ENCODE assay signal across 8 cellular contexts in the genomic region with DNA sequence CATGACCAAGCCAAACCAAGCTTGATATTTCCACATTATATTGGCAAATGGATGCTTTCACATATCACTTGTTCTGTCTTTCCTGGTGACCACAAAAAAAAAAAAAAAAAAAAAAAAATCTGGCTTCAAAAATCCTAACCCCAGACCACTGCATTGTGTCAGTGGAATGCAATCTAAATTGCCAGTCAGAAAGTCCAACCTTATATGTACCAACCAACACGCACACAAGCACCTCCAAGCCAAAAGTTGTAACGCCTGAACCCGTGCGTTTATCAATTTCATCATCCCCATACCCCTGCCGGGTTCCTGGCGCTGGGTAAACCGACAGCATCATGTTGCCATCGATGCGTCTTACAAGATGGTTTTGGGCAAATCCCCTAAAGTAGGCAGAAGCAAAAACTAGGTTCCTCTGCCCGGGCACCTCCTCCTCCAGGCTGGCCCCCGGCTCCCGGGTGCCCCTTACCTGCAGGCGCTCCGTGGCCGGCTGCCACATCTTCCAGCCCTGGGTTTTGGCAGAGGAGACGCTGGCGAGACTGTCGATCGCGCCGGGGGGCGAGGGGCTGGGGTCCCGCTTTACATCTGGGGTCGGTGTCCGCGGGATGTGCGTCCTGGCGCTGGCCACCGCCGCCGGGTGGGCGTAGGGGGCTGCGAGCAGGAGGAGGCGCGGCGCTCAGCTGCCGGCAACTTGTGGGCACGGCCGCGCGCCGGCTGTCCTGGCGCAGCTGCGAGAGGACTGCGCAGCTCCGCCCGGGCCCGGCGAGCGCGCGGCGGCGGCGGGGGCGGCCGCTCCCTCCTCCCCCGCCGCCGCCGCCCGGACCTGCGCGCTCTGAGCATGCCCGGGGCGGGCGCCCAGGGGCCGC. TPM values are rescaled to one million over a fixed set of nuclear protein-coding genes. Genes with fewer than 3 reads are reported as not detected.
A peak's percentile ranks its signal among the peaks of the same experiment; 100 is the strongest.
DNase-seq lines count a peak whose midpoint lies in the region; ATAC-seq and TF ChIP-seq lines count a peak whose summit lies in the region.

A gene with protein sequence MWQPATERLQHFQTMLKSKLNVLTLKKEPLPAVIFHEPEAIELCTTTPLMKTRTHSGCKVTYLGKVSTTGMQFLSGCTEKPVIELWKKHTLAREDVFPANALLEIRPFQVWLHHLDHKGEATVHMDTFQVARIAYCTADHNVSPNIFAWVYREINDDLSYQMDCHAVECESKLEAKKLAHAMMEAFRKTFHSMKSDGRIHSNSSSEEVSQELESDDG (minus strand): TSS at position 737 of the 860 bp plus-strand sequence. CDS start 244 bp downstream, at position 493.

- H3K4me3 ChIP-seq in mucosa of descending colon, result peak within 1 kb of the TSS; percentile 80

- no peaks in the 10 kb centered on the region for H3K4me1 Mint-ChIP-seq in endothelial cell (ENCODE audit: unreplicated experiment)

- peaks cover 19% of the 10 kb centered on the region for H3K4me1 ChIP-seq in mucosa of descending colon (ENCODE audit: low read depth)

- ATAC-seq in mucosa of descending colon (peak; percentile 80), HG02642 (IDR thresholded peaks at IDR 0.05; ENCODE audit: poor library complexity, unreplicated experiment) (no peak), HG02884 (IDR thresholded peaks at IDR 0.05; ENCODE audit: unreplicated experiment) (no peak), HG03378 (IDR thresholded peaks at IDR 0.05; ENCODE audit: unreplicated experiment) (no peak)

- H3K9me3 ChIP-seq in mucosa of descending colon, result no peaks in the 10 kb centered on the region

- H3K27me3 Mint-ChIP-seq in endothelial cell (ENCODE audit: unreplicated experiment), result peaks cover 3% of the 10 kb centered on the region

- no peaks in the 10 kb centered on the region for H3K36me3 ChIP-seq in mucosa of descending colon (ENCODE audit: low read depth)

- H3K27ac Mint-ChIP-seq in endothelial cell (ENCODE audit: unreplicated experiment), result peak within 1 kb of the TSS; percentile 12

- H3K36me3 Mint-ChIP-seq in endothelial cell (ENCODE audit: low read depth, unreplicated experiment), result no peaks in the 10 kb centered on the region

- DNase-seq in COLO668 (lab: John Stamatoyannopoulos, UW; ENCODE audit: unreplicated experiment), result peak; percentile 86
- peak; percentile 15 for DNase-seq in NCI-H2107 treated with DMSO at 0.1 percent for 48 hours (lab: John Stamatoyannopoulos, UW; ENCODE audit: unreplicated experiment)
- DNase-seq in endothelial cell (ENCODE audit: low spot score), result peak; percentile 28
- DNase-seq in mucosa of descending colon, result peak; percentile 47 to 70 (median 68)
- no peak for DNase-seq in activated CD4-positive, alpha-beta T cell treated with anti-CD3 and anti-CD28 coated beads for 1 hour

- peak within 1 kb of the TSS; percentile 59 for H3K4me3 Mint-ChIP-seq in endothelial cell (ENCODE audit: unreplicated experiment)

- TF ChIP-seq CTCF in endothelial cell (IDR thresholded peaks at IDR 0.05; ENCODE audit: unreplicated experiment) (no peak), mucosa of descending colon (IDR thresholded peaks at IDR 0.05) (no peak)

- no peaks in the 10 kb centered on the region for H3K9me3 Mint-ChIP-seq in endothelial cell (ENCODE audit: unreplicated experiment)

- intact Hi-C loops in mucosa of descending colon (cut with DNase I, micrococcal nuclease), result loop anchor here in 1 of 2 donors (5.0 kb wide), 1 partner anchor 138 kb away; no protein-coding TSS in a partner anchor

RNA-seq across cellular contexts. Expression of the gene that starts here (rescaled TPM):
- not detected for total RNA-seq in endothelial cell (ENCODE audit: unreplicated experiment)
- 10 to 100 TPM; 49.3 to 60.8 (median 52.5) TPM for total RNA-seq in mucosa of descending colon

Comparison
In these comparisons a context has a peak if more than half of its experiments do, and no peak if none do; other contexts are left out.
1. RNA of the gene that starts here (total RNA-seq): 49.3 to 60.8 TPM in mucosa of descending colon; not detected in endothelial cell (single experiment); every median in the first group is over 10 times any median in the second.
2. Peak in DNase-seq in endothelial cell; RNA of the gene not detected or under 1 TPM.